Comparison of ENCODE assay signal across 17 cellular contexts in genomic region chr18:58694720-58695468, GRCh38. TPM values are rescaled to one million over a fixed set of nuclear protein-coding genes. Genes with fewer than 3 reads are reported as not detected.
A peak's percentile ranks its signal among the peaks of the same experiment; 100 is the strongest.
DNase-seq lines count a peak whose midpoint lies in the region; ATAC-seq lines count a peak whose summit lies in the region.
"Had no signal": no experiment of that assay in that cellular context is flagged by ENCODE, and none has a peak within 500 bp of the region (broad histone marks: within the 10 kb centered on the region; RNA-seq: fewer than 3 reads in every experiment).

No MANE protein-coding gene starts in this region.

- no peak overlapping the region for H3K4me3 Mint-ChIP-seq in stimulated activated naive CD8-positive, alpha-beta T cell treated with anti-CD3 and anti-CD28 coated beads, Interleukin-15, Interleukin-2, amounts not matched to agents 100 ng/mL and 50 ng/mL, for 24 hours
- H3K4me3 Mint-ChIP-seq in stimulated activated naive CD8-positive, alpha-beta T cell treated with anti-CD3 and anti-CD28 coated beads, Interleukin-15, amount 100 ng/mL, for 72 hours, result peak overlapping the region; percentile 73
- H3K4me3 Mint-ChIP-seq: nephron progenitor cell had no signal

- H3K27ac Mint-ChIP-seq in stimulated activated naive CD8-positive, alpha-beta T cell treated with anti-CD3 and anti-CD28 coated beads, Interleukin-15, Interleukin-2, amounts not matched to agents 100 ng/mL and 50 ng/mL, for 24 hours, result peak overlapping the region; percentile 89
- H3K27ac Mint-ChIP-seq in stimulated activated naive CD8-positive, alpha-beta T cell treated with anti-CD3 and anti-CD28 coated beads, Interleukin-15, amount 100 ng/mL, for 72 hours, result peak overlapping the region; percentile 74 to 94
- H3K27ac Mint-ChIP-seq: nephron progenitor cell had no signal

- no peaks in the 10 kb centered on the region for H3K27me3 Mint-ChIP-seq in stimulated activated naive CD8-positive, alpha-beta T cell treated with anti-CD3 and anti-CD28 coated beads, Interleukin-15, Interleukin-2, amounts not matched to agents 100 ng/mL and 50 ng/mL, for 24 hours
- H3K27me3 Mint-ChIP-seq in stimulated activated naive CD8-positive, alpha-beta T cell treated with anti-CD3 and anti-CD28 coated beads, Interleukin-15, amount 100 ng/mL, for 72 hours, result no peaks in the 10 kb centered on the region

- peaks cover 76% of the 10 kb centered on the region for H3K4me1 Mint-ChIP-seq in stimulated activated naive CD8-positive, alpha-beta T cell treated with anti-CD3 and anti-CD28 coated beads, Interleukin-15, Interleukin-2, amounts not matched to agents 100 ng/mL and 50 ng/mL, for 24 hours (ENCODE audit: low read depth)
- peaks cover 63% of the 10 kb centered on the region for H3K4me1 Mint-ChIP-seq in stimulated activated naive CD8-positive, alpha-beta T cell treated with anti-CD3 and anti-CD28 coated beads, Interleukin-15, amount 100 ng/mL, for 72 hours
- H3K4me1 Mint-ChIP-seq: nephron progenitor cell had no signal

- H3K9me3 Mint-ChIP-seq in stimulated activated naive CD8-positive, alpha-beta T cell treated with anti-CD3 and anti-CD28 coated beads, Interleukin-15, Interleukin-2, amounts not matched to agents 100 ng/mL and 50 ng/mL, for 24 hours, result no peaks in the 10 kb centered on the region
- peaks cover 5 to 11% of the 10 kb centered on the region in 2 donors for H3K9me3 Mint-ChIP-seq in stimulated activated naive CD8-positive, alpha-beta T cell treated with anti-CD3 and anti-CD28 coated beads, Interleukin-15, amount 100 ng/mL, for 72 hours
- H3K9me3 Mint-ChIP-seq: nephron progenitor cell had no signal

- peaks cover 35% of the 10 kb centered on the region for H3K36me3 Mint-ChIP-seq in stimulated activated naive CD8-positive, alpha-beta T cell treated with anti-CD3 and anti-CD28 coated beads, Interleukin-15, Interleukin-2, amounts not matched to agents 100 ng/mL and 50 ng/mL, for 24 hours (ENCODE audit: low read depth)

- no peak for ATAC-seq in stimulated activated naive CD8-positive, alpha-beta T cell treated with anti-CD3 and anti-CD28 coated beads, Interleukin-15, Interleukin-2, amounts not matched to agents 100 U/mL and 50 U/mL, for 24 hours
- no peak for ATAC-seq in stimulated activated naive CD8-positive, alpha-beta T cell treated with anti-CD3 and anti-CD28 coated beads, Interleukin-15, amount 100 ng/mL, for 72 hours
- no peak for ATAC-seq in GM18858 (IDR thresholded peaks at IDR 0.05; ENCODE audit: unreplicated experiment)
- ATAC-seq: Right ventricle myocardium inferior, upper lobe of right lung had no signal

- no peak for DNase-seq in stimulated activated naive CD8-positive, alpha-beta T cell treated with anti-CD3 and anti-CD28 coated beads, Interleukin-15, Interleukin-2, amounts not matched to agents 100 U/mL and 50 U/mL, for 24 hours
- DNase-seq in SK-N-DZ (ENCODE audit: low spot score) (peak; percentile 42), amniotic epithelial cell (ENCODE audit: low read depth) (peak; percentile 51), globus pallidus (ENCODE audit: low spot score) (no peak)
- DNase-seq in stimulated activated naive CD8-positive, alpha-beta T cell treated with anti-CD3 and anti-CD28 coated beads, Interleukin-15, amount 100 ng/mL, for 72 hours, result no peak
- no peak for DNase-seq in stimulated activated CD4-positive, alpha-beta T cell treated with anti-CD3 and anti-CD28 coated beads, Interleukin-4, amount 100 ng/mL, for 4 hours
- DNase-seq: COR-L47, dermis blood vessel endothelial cell, foreskin melanocyte, hypothalamus, NCI-H1417, nephron progenitor cell, stomach, upper lobe of right lung had no signal

RNA-seq across cellular contexts. Expression of gene MALT1, which starts 23.6 kb away (rescaled TPM):
- 12.8 and 15.4 TPM in 2 replicates for polyA plus RNA-seq in SK-N-DZ (2014; cell fraction: cytosol; rRNA removed)
- 18.0 and 19.4 TPM in 2 replicates for polyA plus RNA-seq in SK-N-DZ (2014; cell fraction: nucleus; rRNA removed)

Comparison
In these comparisons a context has a peak if more than half of its experiments do, and no peak if none do; other contexts are left out.
1. DNase-seq: peak in SK-N-DZ (single experiment) and amniotic epithelial cell (single experiment); none in stimulated activated naive CD8-positive, alpha-beta T cell treated with anti-CD3 and anti-CD28 coated beads, Interleukin-15, Interleukin-2, amounts not matched to agents 100 U/mL and 50 U/mL, for 24 hours (single experiment), stimulated activated naive CD8-positive, alpha-beta T cell treated with anti-CD3 and anti-CD28 coated beads, Interleukin-15, amount 100 ng/mL, for 72 hours (0 of 2), stimulated activated CD4-positive, alpha-beta T cell treated with anti-CD3 and anti-CD28 coated beads, Interleukin-4, amount 100 ng/mL, for 4 hours (0 of 2) and globus pallidus (single experiment).